ENCODE assay signal across 18 cellular contexts in the genomic region with DNA sequence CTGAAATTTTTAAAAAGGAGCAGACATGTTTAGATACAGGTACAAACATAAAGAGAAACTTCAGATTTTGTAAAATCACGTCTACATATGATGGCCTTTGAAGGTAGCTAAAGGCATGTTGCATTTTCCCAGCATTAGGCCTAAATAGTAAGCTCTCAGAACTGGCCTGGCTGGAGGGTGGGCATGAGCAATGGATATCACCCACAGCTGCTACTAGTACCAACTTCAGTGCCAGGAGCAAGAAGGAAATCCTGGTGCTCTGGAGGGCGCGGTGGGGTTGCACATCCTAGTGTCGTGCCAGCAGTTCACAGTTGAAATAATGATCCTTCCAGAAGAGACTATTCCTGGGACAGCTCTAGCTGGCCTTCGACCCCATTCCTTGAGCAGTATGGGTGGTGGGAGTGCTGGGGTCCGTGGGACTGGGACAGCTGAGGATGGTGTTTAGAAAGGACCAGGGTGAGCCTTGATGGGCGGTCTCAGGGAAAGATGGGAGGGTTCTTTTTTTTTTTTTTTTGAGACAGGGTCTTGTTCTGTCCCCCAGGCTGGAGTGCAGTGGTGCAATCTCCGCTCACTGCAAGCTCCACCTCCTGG. TPM values are rescaled to one million over a fixed set of nuclear protein-coding genes. Genes with fewer than 3 reads are reported as not detected.
"Had no signal": no experiment of that assay in that cellular context is flagged by ENCODE, and none has a peak within 500 bp of the region (broad histone marks: within the 10 kb centered on the region; RNA-seq: fewer than 3 reads in every experiment).

No MANE protein-coding gene starts in this region.

- H3K27me3 ChIP-seq: cardiac muscle cell had no signal

- H3K4me3 ChIP-seq: cardiac muscle cell, mucosa of descending colon, neural progenitor cell, SJSA1, thoracic aorta had no signal

- DNase-seq: activated CD4-positive, alpha-beta memory T cell treated with anti-CD3 and anti-CD28 coated beads, Interleukin-2, amount 10 ng/mL, durations not matched to agents 7 days and 5 days; activated CD4-positive, alpha-beta T cell treated with anti-CD3 and anti-CD28 coated beads for 1 hour; activated CD8-positive, alpha-beta memory T cell treated with anti-CD3 and anti-CD28 coated beads, Interleukin-2, amount 50 U/mL, for 4 hours; activated naive CD4-positive, alpha-beta T cell; effector CD4-positive, alpha-beta T cell; immature natural killer cell; mucosa of descending colon; stimulated activated CD4-positive, alpha-beta T cell treated with anti-CD3 and anti-CD28 coated beads, Interleukin-15, amount 100 ng/mL, for 24 hours; stimulated activated CD4-positive, alpha-beta T cell treated with anti-CD3 and anti-CD28 coated beads, Interleukin-4, amount 100 ng/mL, for 24 hours; T1000 had no signal

- H3K4me2 ChIP-seq: neural progenitor cell had no signal

- H3K27ac Mint-ChIP-seq: activated CD4-positive, alpha-beta memory T cell treated with anti-CD3 and anti-CD28 coated beads, Interleukin-2, amount 10 ng/mL, durations not matched to agents 7 days and 5 days; immature natural killer cell; neural progenitor cell; stimulated activated naive CD8-positive, alpha-beta T cell treated with anti-CD3 and anti-CD28 coated beads, Interleukin-15, Interleukin-2, amounts not matched to agents 100 ng/mL and 50 ng/mL, for 24 hours had no signal

- H3K27ac ChIP-seq: cardiac muscle cell, neural progenitor cell, parathyroid adenoma, SJSA1 had no signal

- H3K9ac ChIP-seq: neural progenitor cell, parathyroid adenoma had no signal

- H3K9me3 ChIP-seq: mucosa of descending colon, SJSA1, thoracic aorta had no signal

- H3K79me2 ChIP-seq: parathyroid adenoma had no signal

- H2AFZ ChIP-seq: neural progenitor cell, parathyroid adenoma had no signal

- H3K36me3 Mint-ChIP-seq: immature natural killer cell, neural progenitor cell had no signal

- H3K36me3 ChIP-seq: cardiac muscle cell, neural progenitor cell, SJSA1 had no signal

- ATAC-seq: mucosa of descending colon had no signal

- H3K4me1 ChIP-seq: parathyroid adenoma had no signal

- H3K9me3 Mint-ChIP-seq: activated CD4-positive, alpha-beta memory T cell treated with anti-CD3 and anti-CD28 coated beads, Interleukin-2, amount 10 ng/mL, durations not matched to agents 7 days and 5 days; immature natural killer cell; neural progenitor cell; stimulated activated naive CD8-positive, alpha-beta T cell treated with anti-CD3 and anti-CD28 coated beads, Interleukin-15, Interleukin-2, amounts not matched to agents 100 ng/mL and 50 ng/mL, for 24 hours had no signal

- H3K4me3 Mint-ChIP-seq: activated CD4-positive, alpha-beta memory T cell treated with anti-CD3 and anti-CD28 coated beads, Interleukin-2, amount 10 ng/mL, durations not matched to agents 7 days and 5 days; immature natural killer cell; neural progenitor cell; stimulated activated naive CD8-positive, alpha-beta T cell treated with anti-CD3 and anti-CD28 coated beads, Interleukin-15, Interleukin-2, amounts not matched to agents 100 ng/mL and 50 ng/mL, for 24 hours had no signal

- H3K4me1 Mint-ChIP-seq: immature natural killer cell had no signal

RNA-seq across cellular contexts. Expression of gene DES, which starts 4.9 kb away (rescaled TPM):
- total RNA-seq: activated CD4-positive, alpha-beta memory T cell treated with anti-CD3 and anti-CD28 coated beads, Interleukin-2, amount 10 ng/mL, durations not matched to agents 7 days and 5 days; endothelial cell of umbilical vein; glomerular endothelial cell had no signal
- polyA plus RNA-seq: endothelial cell of umbilical vein, immature natural killer cell had no signal

RNA-seq across cellular contexts. Expression of gene SPEG, which starts 11.6 kb away (rescaled TPM):
- polyA plus RNA-seq: immature natural killer cell had no signal
